8 cellular contexts compared by ENCODE assay signal in genomic region chrX:136768469-136769084, GRCh38. TPM values are rescaled to one million over a fixed set of nuclear protein-coding genes. Genes with fewer than 3 reads are reported as not detected.
DNase-seq lines count a peak whose midpoint lies in the region; ATAC-seq and TF ChIP-seq lines count a peak whose summit lies in the region.

No MANE protein-coding gene starts in this region.

- H3K4me1 Mint-ChIP-seq in T-cell, result peaks cover 59 to 70% (median 66%) of the 10 kb centered on the region in 3 donors

- H3K36me3 Mint-ChIP-seq in T-cell, result peaks cover 13% of the 10 kb centered on the region

- H3K36me3 ChIP-seq in body of pancreas (replicated peaks in 1 of 2; ENCODE audit: insufficient read depth in 1 of 2, low read depth in 2 of 2), result no peaks in the 10 kb centered on the region

- H3K4me3 Mint-ChIP-seq in T-cell, result peak overlapping the region; percentile 74 to 79 (median 78)

- H3K27ac Mint-ChIP-seq in T-cell, result peak overlapping the region; percentile 91 to 93

- TF ChIP-seq CTCF in body of pancreas (IDR thresholded peaks at IDR 0.05), result no peak
- TF ChIP-seq CTCF in lower leg skin (IDR thresholded peaks at IDR 0.05), result no peak

- intact Hi-C loops in body of pancreas (cut with DNase I) (no loop called here), lower leg skin (cut with DNase I; ENCODE audit: low total_unique reads) (no loop called here)

- no peaks in the 10 kb centered on the region for H3K27me3 ChIP-seq in body of pancreas

- TF ChIP-seq POLR2A in body of pancreas (IDR thresholded peaks at IDR 0.05) (no peak), lower leg skin (IDR thresholded peaks at IDR 0.05) (no peak)

- peak; percentile 39 for ATAC-seq in HG03103 (IDR thresholded peaks at IDR 0.05; ENCODE audit: low read depth, unreplicated experiment)
- peak; percentile 23 to 48 (median 28) for ATAC-seq in T-cell (replicated peaks in 1 of 4)
- no peak for ATAC-seq in body of pancreas
- no peak for ATAC-seq in HG02759 (IDR thresholded peaks at IDR 0.05; ENCODE audit: unreplicated experiment)

- WGBS in body of pancreas, 2 donors, result 55 to 67% methylated on average over 3 to 7 of the region's 7 CpGs
- 16 to 48% methylated on average over 7 of the region's 7 CpGs for WGBS in lower leg skin, 2 donors

- DNase-seq in GM04503 (ENCODE audit: low read depth), result peak; percentile 88
- DNase-seq in T-cell, result peak in 9 of 34 experiments; percentile 5 to 43 (median 17)
- DNase-seq in body of pancreas, result peak; percentile 12 to 46 (median 31)
- peak; percentile 26 to 92 for DNase-seq in lower leg skin (ENCODE audit: low spot score in 2 of 2)
- peak; percentile 93 for DNase-seq in stromal cell of bone marrow (ENCODE audit: low read depth)
- no peak for DNase-seq in T-helper 9 cell

- H3K27ac ChIP-seq in body of pancreas, result no peak overlapping the region

- no peaks in the 10 kb centered on the region for H3K9me3 Mint-ChIP-seq in T-cell

- peaks cover 0 to 3% of the 10 kb centered on the region in 2 donors for H3K27me3 Mint-ChIP-seq in T-cell

- CTCF ChIA-PET in T-cell (lab: Charles Lee), result no interaction called here

- H3K4me3 ChIP-seq in body of pancreas (no peak overlapping the region), lower leg skin (ENCODE audit: low read depth, poor library complexity, severe bottlenecking) (no peak overlapping the region)

- H3K4me1 ChIP-seq in body of pancreas, result no peaks in the 10 kb centered on the region

- no peaks in the 10 kb centered on the region for H3K9me3 ChIP-seq in body of pancreas

- POLR2A ChIA-PET in T-cell (lab: Charles Lee), result no interaction called here

RNA-seq across cellular contexts. Expression of gene ARHGEF6, which starts 12.2 kb away (rescaled TPM):
- 10 to 100 TPM; 63.4 to 79.9 (median 72.9) TPM for total RNA-seq in T-cell
- 1 to 10 TPM; 5.7 to 8.2 TPM for total RNA-seq in body of pancreas
- 1 to 10 TPM; 5.8 to 9.6 (median 7.9) TPM for total RNA-seq in lower leg skin

Comparison
In these comparisons a context has a peak if more than half of its experiments do, and no peak if none do; other contexts are left out.
1. ATAC-seq: peak in HG03103 (single experiment) and T-cell (4 of 4); none in body of pancreas (single experiment) and HG02759 (single experiment).
2. RNA of gene ARHGEF6, which starts 12.2 kb away (total RNA-seq): 63.4 to 79.9 TPM in T-cell; 5.8 to 9.6 TPM in lower leg skin and 5.7 to 8.2 TPM in body of pancreas; every median in the first group is over 4 times any median in the second.